11 cellular contexts compared by ENCODE assay signal in the genomic region with DNA sequence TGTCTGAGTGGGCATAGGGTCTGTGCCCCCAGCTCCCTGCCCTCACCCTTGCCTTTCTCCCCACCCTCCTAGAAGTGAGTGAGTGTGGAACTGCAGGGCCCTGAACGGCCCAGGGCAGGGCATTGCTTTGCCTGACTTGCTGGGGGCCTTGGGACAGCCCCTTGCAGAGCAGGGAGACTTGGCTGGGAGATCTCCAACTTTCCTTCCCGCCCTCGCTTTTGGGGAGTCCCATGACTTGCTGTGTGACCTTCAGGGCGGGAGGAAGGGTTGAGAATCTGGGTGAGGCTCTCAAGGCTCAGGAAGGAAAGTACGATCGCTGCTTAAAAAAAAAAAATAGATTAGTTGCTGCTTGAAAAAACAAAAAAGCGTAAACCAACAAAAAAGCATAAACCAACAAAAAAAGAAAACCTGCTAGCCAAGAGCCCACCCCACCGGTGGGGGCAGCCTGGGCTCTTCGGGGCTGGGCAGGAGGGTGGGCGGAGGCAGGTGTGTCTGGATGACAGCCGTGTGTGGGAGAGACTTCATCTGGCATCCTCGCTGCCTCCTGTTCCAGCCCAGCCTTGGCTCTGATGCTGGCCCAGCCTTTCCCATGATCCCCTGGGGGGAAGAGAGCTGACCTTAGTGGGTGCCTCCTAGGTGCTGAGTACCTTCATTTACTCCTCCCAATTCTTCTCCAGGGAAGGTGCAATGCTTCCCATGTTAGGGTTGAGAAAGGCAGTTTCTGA. TPM values are rescaled to one million over a fixed set of nuclear protein-coding genes. Genes with fewer than 3 reads are reported as not detected.
DNase-seq lines count a peak whose midpoint lies in the region; ATAC-seq and TF ChIP-seq lines count a peak whose summit lies in the region.
"Had no signal": no experiment of that assay in that cellular context is flagged by ENCODE, and none has a peak within 500 bp of the region (broad histone marks: within the 10 kb centered on the region; RNA-seq: fewer than 3 reads in every experiment).

No MANE protein-coding gene starts in this region.

- no peaks in the 10 kb centered on the region for H3K27me3 Mint-ChIP-seq in chondrocyte (ENCODE audit: low read depth)
- peaks cover 0 to 14% (median 0%) of the 10 kb centered on the region in 5 donors for H3K27me3 Mint-ChIP-seq in naive thymus-derived CD4-positive, alpha-beta T cell
- H3K27me3 Mint-ChIP-seq in endothelial cell (ENCODE audit: unreplicated experiment): no peaks in the 10 kb centered on the region

- H3K4me1 ChIP-seq in OCI-LY3 (ENCODE audit: low read length) (peaks cover 6% of the 10 kb centered on the region; the same call in 1 of the 2 replicates), left lung (peaks cover 13 to 33% of the 10 kb centered on the region in 2 donors), testis (peaks cover 38% of the 10 kb centered on the region)
- H3K4me1 ChIP-seq in naive thymus-derived CD4-positive, alpha-beta T cell (ENCODE audit: control insufficient read depth in 2 of 2, insufficient read depth in 2 of 2, low read length in 2 of 2): peaks cover 3 to 7% of the 10 kb centered on the region in 2 donors

- H3K36me3 ChIP-seq in OCI-LY3 (replicated peaks; ENCODE audit: low read depth, low read length) (no peaks in the 10 kb centered on the region), left lung (no peaks in the 10 kb centered on the region), testis (ENCODE audit: low read depth, missing control alignments) (no peaks in the 10 kb centered on the region)
- H3K36me3 ChIP-seq in naive thymus-derived CD4-positive, alpha-beta T cell (ENCODE audit: control insufficient read depth in 2 of 3, insufficient read depth in 3 of 3, low read length in 3 of 3): no peaks in the 10 kb centered on the region
- H3K36me3 ChIP-seq: SJSA1 had no signal

- peak overlapping the region; percentile 61 for H3K4me2 ChIP-seq in OCI-LY3 (ENCODE audit: low read length)

- H3K9me3 ChIP-seq in OCI-LY3 (ENCODE audit: insufficient read depth, low read length) (no peaks in the 10 kb centered on the region), left lung (no peaks in the 10 kb centered on the region), testis (no peaks in the 10 kb centered on the region)
- H3K9me3 ChIP-seq in naive thymus-derived CD4-positive, alpha-beta T cell (ENCODE audit: control insufficient read depth in 2 of 3, low read length in 3 of 3): no peaks in the 10 kb centered on the region
- H3K9me3 ChIP-seq: SJSA1 had no signal

- no peaks in the 10 kb centered on the region for H4K20me1 ChIP-seq in OCI-LY3 (ENCODE audit: insufficient read depth, low read length)

- CTCF ChIA-PET in naive thymus-derived CD4-positive, alpha-beta T cell (lab: Charles Lee): interaction anchor here (0.7 to 2.1 kb wide), 19 partner anchors 9 to 440 kb away, joined by 3 to 10 read pairs (median 3); a partner anchor contains a TSS

- POLR2A ChIA-PET in naive thymus-derived CD4-positive, alpha-beta T cell (lab: Charles Lee): interaction anchor here (0.6 to 1.0 kb wide), 3 partner anchors 54 to 260 kb away, joined by 3 to 5 read pairs (median 3); a partner anchor contains a TSS

- 22 to 30% methylated on average over 12 of the region's 12 CpGs for WGBS in testis, 2 donors

- H3K9me3 Mint-ChIP-seq in chondrocyte (ENCODE audit: low read depth) (no peaks in the 10 kb centered on the region), endothelial cell (ENCODE audit: unreplicated experiment) (no peaks in the 10 kb centered on the region)
- H3K9me3 Mint-ChIP-seq in naive thymus-derived CD4-positive, alpha-beta T cell: peaks cover 0 to 4% (median 0%) of the 10 kb centered on the region in 11 donors

- H3K27me3 ChIP-seq in OCI-LY3 (ENCODE audit: low read depth, low read length): no peaks in the 10 kb centered on the region
- H3K27me3 ChIP-seq in left lung: peaks cover 0 to 21% of the 10 kb centered on the region in 2 donors
- no peaks in the 10 kb centered on the region for H3K27me3 ChIP-seq in testis
- no peaks in the 10 kb centered on the region for H3K27me3 ChIP-seq in naive thymus-derived CD4-positive, alpha-beta T cell (ENCODE audit: control insufficient read depth in 2 of 2, insufficient read depth in 2 of 2, low read length in 2 of 2)
- H3K27me3 ChIP-seq: SJSA1 had no signal

- H3K79me2 ChIP-seq in OCI-LY3 (ENCODE audit: low read length): no peaks in the 10 kb centered on the region

- TF ChIP-seq CTCF in OCI-LY3 (IDR thresholded peaks at IDR 0.05; ENCODE audit: low read depth, low read length) (no peak), chondrocyte (IDR thresholded peaks at IDR 0.05) (no peak), left lung (IDR thresholded peaks at IDR 0.05) (no peak), testis (IDR thresholded peaks at IDR 0.05) (no peak), endothelial cell (IDR thresholded peaks at IDR 0.05; ENCODE audit: unreplicated experiment) (no peak)

- peak overlapping the region; percentile 54 for H3K4me3 ChIP-seq in OCI-LY3 (ENCODE audit: low read length)
- H3K4me3 ChIP-seq in left lung: no peak overlapping the region
- H3K4me3 ChIP-seq in testis: no peak overlapping the region
- H3K4me3 ChIP-seq in naive thymus-derived CD4-positive, alpha-beta T cell (ENCODE audit: low read length): no peak overlapping the region
- H3K4me3 ChIP-seq: SJSA1 had no signal

- no peak for TF ChIP-seq POLR2A in testis (IDR thresholded peaks at IDR 0.05)

- no peak overlapping the region for H3K9ac ChIP-seq in OCI-LY3 (ENCODE audit: low read length)

- H3K36me3 Mint-ChIP-seq in chondrocyte (ENCODE audit: low read depth) (no peaks in the 10 kb centered on the region), endothelial cell (ENCODE audit: low read depth, unreplicated experiment) (no peaks in the 10 kb centered on the region)
- no peaks in the 10 kb centered on the region for H3K36me3 Mint-ChIP-seq in naive thymus-derived CD4-positive, alpha-beta T cell

- ATAC-seq in left lung: no peak
- no peak for ATAC-seq in naive thymus-derived CD4-positive, alpha-beta T cell

- H3K4me1 Mint-ChIP-seq in chondrocyte (ENCODE audit: low read depth) (peaks cover 61% of the 10 kb centered on the region), endothelial cell (ENCODE audit: unreplicated experiment) (peaks cover 7% of the 10 kb centered on the region)
- peaks cover 17 to 34% (median 24%) of the 10 kb centered on the region in 7 donors for H3K4me1 Mint-ChIP-seq in naive thymus-derived CD4-positive, alpha-beta T cell

- peak overlapping the region; percentile 65 for H3K27ac Mint-ChIP-seq in chondrocyte (ENCODE audit: unreplicated experiment)
- peak overlapping the region in 4 of 9 donors; percentile 31 to 67 (median 50) for H3K27ac Mint-ChIP-seq in naive thymus-derived CD4-positive, alpha-beta T cell
- H3K27ac Mint-ChIP-seq in endothelial cell (ENCODE audit: unreplicated experiment): no peak overlapping the region

- no peak overlapping the region for H3K27ac ChIP-seq in OCI-LY3 (ENCODE audit: low read length)
- H3K27ac ChIP-seq in left lung: peak overlapping the region; percentile 36 to 46
- H3K27ac ChIP-seq in testis: peak overlapping the region; percentile 47 to 65
- no peak overlapping the region for H3K27ac ChIP-seq in naive thymus-derived CD4-positive, alpha-beta T cell (ENCODE audit: low read depth, low read length)
- H3K27ac ChIP-seq: HL-60, SJSA1 had no signal

- intact Hi-C loops in left lung (cut with DNase I) (loop anchor here in 1 of 2 donors (10.0 kb wide), 1 partner anchor 306 kb away; no protein-coding TSS in a partner anchor), testis (cut with DNase I; ENCODE audit: low total_unique reads) (no loop called here)
- intact Hi-C loops in naive thymus-derived CD4-positive, alpha-beta T cell (cut with micrococcal nuclease): loop anchor here (1.0 to 10.0 kb wide), 4 partner anchors 68 to 466 kb away; a partner anchor contains a TSS

- no peak overlapping the region for H3K4me3 Mint-ChIP-seq in chondrocyte (ENCODE audit: unreplicated experiment)
- peak overlapping the region in 1 of 10 donors; percentile 51 for H3K4me3 Mint-ChIP-seq in naive thymus-derived CD4-positive, alpha-beta T cell
- no peak overlapping the region for H3K4me3 Mint-ChIP-seq in endothelial cell (ENCODE audit: unreplicated experiment)

- no peak for DNase-seq in chondrocyte (ENCODE audit: low spot score)
- no peak for DNase-seq in left lung
- peak; percentile 60 for DNase-seq in testis
- no peak for DNase-seq in naive thymus-derived CD4-positive, alpha-beta T cell
- no peak for DNase-seq in activated CD8-positive, alpha-beta memory T cell treated with anti-CD3 and anti-CD28 coated beads for 24 hours
- DNase-seq in endothelial cell (ENCODE audit: low spot score): no peak

- H2AFZ ChIP-seq in OCI-LY3 (ENCODE audit: low read depth, low read length): peak overlapping the region; percentile 66; the same call in 1 of the 2 replicates

RNA-seq across cellular contexts. Expression of a gene that starts 6.5 kb away (rescaled TPM):
- total RNA-seq in chondrocyte: 158 to 249 TPM (median 159 TPM) in 3 replicates
- 100 to 1,000 TPM in 1 of 2 donors, 10 to 100 TPM in 1; 90.4 to 180 TPM for total RNA-seq in left lung
- total RNA-seq in testis: 10 to 100 TPM; 44.3 to 73.3 TPM
- 141 TPM for polyA plus RNA-seq in testis (ENCODE audit: insufficient read depth, low read depth, low replicate concordance)
- 10 to 100 TPM; 20.7 to 36.1 (median 22.8) TPM for total RNA-seq in naive thymus-derived CD4-positive, alpha-beta T cell
- polyA plus RNA-seq in naive thymus-derived CD4-positive, alpha-beta T cell: 1 to 10 TPM; 2.5 to 4.0 TPM
- total RNA-seq in endothelial cell (ENCODE audit: unreplicated experiment): 38.1 TPM

RNA-seq across cellular contexts. Expression of a gene that starts 14.1 kb away (rescaled TPM):
- total RNA-seq in chondrocyte (not detected in 3 replicates), left lung (not detected), testis (under 1 TPM; 0.55 to 0.68 TPM), endothelial cell (ENCODE audit: unreplicated experiment) (not detected)
- polyA plus RNA-seq in testis (ENCODE audit: insufficient read depth, low read depth, low replicate concordance): 0.21 TPM
- total RNA-seq in naive thymus-derived CD4-positive, alpha-beta T cell: under 1 TPM in 2 of 5 experiments, not detected in 3; 0.40 to 0.54 TPM
- polyA plus RNA-seq in naive thymus-derived CD4-positive, alpha-beta T cell: under 1 TPM; 0.13 to 0.92 TPM
- total RNA-seq: Daoy, renal cortical epithelial cell, SJSA1 had no signal

Comparison
In these comparisons a context has a peak if more than half of its experiments do, and no peak if none do; other contexts are left out.
1. H3K27ac ChIP-seq: peak in left lung (2 of 2) and testis (2 of 2); none in OCI-LY3 (single experiment) and naive thymus-derived CD4-positive, alpha-beta T cell (single experiment).